7 cellular contexts compared by ENCODE assay signal in genomic region chr12:49108958-49109404, GRCh38. TPM values are rescaled to one million over a fixed set of nuclear protein-coding genes. Genes with fewer than 3 reads are reported as not detected.
DNase-seq lines count a peak whose midpoint lies in the region; ATAC-seq and TF ChIP-seq lines count a peak whose summit lies in the region.

No MANE protein-coding gene starts in this region.

- H3K4me1 ChIP-seq in HUES64 (ENCODE audit: insufficient read depth, low read length) (0 out of 2 replicates have a peak, but pooled peaks cover 7% of the 10 kb centered on the region), right atrium auricular region (peaks cover 0 to 63% of the 10 kb centered on the region in 2 donors), gastrocnemius medialis (peaks cover 50 to 53% of the 10 kb centered on the region in 2 donors)

- H3K4me3 ChIP-seq in HUES64 (ENCODE audit: low read length): peak overlapping the region; percentile 92; the same call in 1 of the 2 replicates
- H3K4me3 ChIP-seq in right atrium auricular region: peak overlapping the region; percentile 88 to 96
- peak overlapping the region; percentile 81 to 99 (median 99) for H3K4me3 ChIP-seq in gastrocnemius medialis

- peaks cover 46% of the 10 kb centered on the region for H3K4me1 Mint-ChIP-seq in activated B cell treated with CpG ODN at 0.5 μM for 24 hours

- peak in 1 of 2 donors; percentile 30 for TF ChIP-seq POLR2A in gastrocnemius medialis (IDR thresholded peaks at IDR 0.05)

- WGBS in HUES64: 88% methylated on average over 4 of the region's 4 CpGs

- intact Hi-C loops in activated B cell treated with CpG ODN at 0.5 μM for 24 hours (cut with micrococcal nuclease): no loop called here
- intact Hi-C loops in gastrocnemius medialis (cut with DNase I; ENCODE audit: low total_unique reads): no loop called here

- DNase-seq in activated B cell treated with CpG ODN at 0.5 μM for 24 hours (no peak), right atrium auricular region (ENCODE audit: low spot score) (peak; percentile 77), gastrocnemius medialis (peak; percentile 40 to 70), superior temporal gyrus (ENCODE audit: extremely low spot score) (no peak), NCI-H69 (lab: John Stamatoyannopoulos, UW) (no peak)

- H3K4me3 Mint-ChIP-seq in activated B cell treated with CpG ODN at 0.5 μM for 24 hours: peak overlapping the region; percentile 98

- CTCF ChIA-PET in activated B cell treated with CpG ODN at 0.5 μM for 24 hours (lab: Charles Lee): interaction anchor here (0.8 to 6.9 kb wide), 8 partner anchors 9 to 405 kb away, joined by 3 to 32 read pairs (median 8); partner anchors contain the start of genes DHH and TUBA1B

- H3K36me3 ChIP-seq in HUES64 (ENCODE audit: insufficient read depth, low read length) (peaks cover 20% of the 10 kb centered on the region), right atrium auricular region (peaks cover 13% of the 10 kb centered on the region), gastrocnemius medialis (peaks cover 0 to 17% of the 10 kb centered on the region in 2 donors)

- no peaks in the 10 kb centered on the region for H3K27me3 Mint-ChIP-seq in activated B cell treated with CpG ODN at 0.5 μM for 24 hours

- ATAC-seq in activated B cell treated with CpG ODN at 0.5 μM for 24 hours (ENCODE audit: low read depth) (no peak), gastrocnemius medialis (peak; percentile 35 to 56), GM18498 (IDR thresholded peaks at IDR 0.05; ENCODE audit: unreplicated experiment) (no peak)

- peaks cover 36% of the 10 kb centered on the region for H3K36me3 Mint-ChIP-seq in activated B cell treated with CpG ODN at 0.5 μM for 24 hours (ENCODE audit: low read depth)

- no peaks in the 10 kb centered on the region for H3K27me3 ChIP-seq in HUES64 (ENCODE audit: insufficient read depth, low read length)
- H3K27me3 ChIP-seq in right atrium auricular region: no peaks in the 10 kb centered on the region
- no peaks in the 10 kb centered on the region for H3K27me3 ChIP-seq in gastrocnemius medialis

- no peaks in the 10 kb centered on the region for H3K9me3 ChIP-seq in HUES64 (ENCODE audit: insufficient read depth, low read depth, low read length)
- H3K9me3 ChIP-seq in right atrium auricular region: no peaks in the 10 kb centered on the region
- no peaks in the 10 kb centered on the region for H3K9me3 ChIP-seq in gastrocnemius medialis

- no peaks in the 10 kb centered on the region for H3K9me3 Mint-ChIP-seq in activated B cell treated with CpG ODN at 0.5 μM for 24 hours

- POLR2A ChIA-PET in activated B cell treated with CpG ODN at 0.5 μM for 24 hours (lab: Charles Lee): interaction anchor here (0.7 to 5.0 kb wide), 7 partner anchors 10 to 79 kb away, joined by 4 to 107 read pairs (median 6); partner anchors contain the start of genes DHH, RHEBL1, TUBA1A and TUBA1B

- TF ChIP-seq CTCF in activated B cell treated with CpG ODN at 0.5 μM for 24 hours (IDR thresholded peaks at IDR 0.05): no peak
- TF ChIP-seq CTCF in right atrium auricular region (IDR thresholded peaks at IDR 0.05): no peak
- TF ChIP-seq CTCF in gastrocnemius medialis (IDR thresholded peaks at IDR 0.05 in 4 of 5, conservative IDR thresholded peaks at IDR 0.05 in 1 of 5): no peak

- in situ Hi-C loops in gastrocnemius medialis (cut with MboI; ENCODE audit: low sequenced_read_pairs in 4 of 4): no loop called here

- no peak overlapping the region for H3K27ac ChIP-seq in HUES64 (ENCODE audit: low read depth, low read length)
- H3K27ac ChIP-seq in right atrium auricular region: peak overlapping the region; percentile 99
- peak overlapping the region; percentile 92 to 100 (median 100) for H3K27ac ChIP-seq in gastrocnemius medialis

- H3K9ac ChIP-seq in HUES64 (ENCODE audit: low read depth, low read length): no peak overlapping the region

- peak overlapping the region; percentile 83 for H3K27ac Mint-ChIP-seq in activated B cell treated with CpG ODN at 0.5 μM for 24 hours

RNA-seq across cellular contexts. Expression of gene LMBR1L, which starts 1.7 kb away (rescaled TPM):
- polyA plus RNA-seq in HUES64 (2013, experiment 1 of 2): 28.1 TPM
- 38.3 TPM for polyA plus RNA-seq in HUES64 (2013, experiment 2 of 2)
- 64.2 and 79.9 TPM in 2 replicates for total RNA-seq in activated B cell treated with CpG ODN at 0.5 μM for 24 hours
- 10 to 100 TPM; 14.6 to 19.2 TPM for total RNA-seq in right atrium auricular region
- 10 to 100 TPM; 11.1 to 27.2 (median 15.9) TPM for total RNA-seq in gastrocnemius medialis

RNA-seq across cellular contexts. Expression of gene DHH, which starts 14.4 kb away (rescaled TPM):
- polyA plus RNA-seq in HUES64 (2013, experiment 1 of 2): not detected
- not detected for polyA plus RNA-seq in HUES64 (2013, experiment 2 of 2)
- total RNA-seq in activated B cell treated with CpG ODN at 0.5 μM for 24 hours (0.09 TPM in 1 of 2 replicates, not detected in the other), right atrium auricular region (under 1 TPM; 0.35 to 0.56 TPM), gastrocnemius medialis (under 1 TPM in 3 of 4 donors, not detected in 1; 0.09 to 0.36 (median 0.15) TPM)

RNA-seq across cellular contexts. Expression of gene TUBA1B, which starts 22.2 kb away (rescaled TPM):
- 2,373 TPM for polyA plus RNA-seq in HUES64 (2013, experiment 1 of 2)
- 2,516 TPM for polyA plus RNA-seq in HUES64 (2013, experiment 2 of 2)
- total RNA-seq in activated B cell treated with CpG ODN at 0.5 μM for 24 hours: 916 and 951 TPM in 2 replicates
- 100 to 1,000 TPM; 348 to 654 TPM for total RNA-seq in right atrium auricular region
- 1,000 to 10,000 TPM in 1 of 4 donors, 100 to 1,000 TPM in 3; 124 to 1,632 (median 402) TPM for total RNA-seq in gastrocnemius medialis

RNA-seq across cellular contexts. Expression of gene RHEBL1, which starts 39.2 kb away (rescaled TPM):
- polyA plus RNA-seq in HUES64 (2013, experiment 1 of 2): 4.0 TPM
- polyA plus RNA-seq in HUES64 (2013, experiment 2 of 2): 3.9 TPM
- 3.2 and 3.3 TPM in 2 replicates for total RNA-seq in activated B cell treated with CpG ODN at 0.5 μM for 24 hours
- under 1 TPM in 1 of 2 donors, not detected in 1; 0.35 TPM for total RNA-seq in right atrium auricular region
- under 1 TPM in 2 of 4 donors, not detected in 2; 0.46 to 0.71 TPM for total RNA-seq in gastrocnemius medialis

RNA-seq across cellular contexts. Expression of gene KMT2D, which starts 48.4 kb away (rescaled TPM):
- polyA plus RNA-seq in HUES64 (2013, experiment 1 of 2): 23.6 TPM
- 25.5 TPM for polyA plus RNA-seq in HUES64 (2013, experiment 2 of 2)
- total RNA-seq in activated B cell treated with CpG ODN at 0.5 μM for 24 hours: 127 and 136 TPM in 2 replicates
- total RNA-seq in right atrium auricular region: 10 to 100 TPM; 39.9 to 49.1 TPM
- 10 to 100 TPM; 36.0 to 99.0 (median 71.3) TPM for total RNA-seq in gastrocnemius medialis

Comparison
In these comparisons a context has a peak if more than half of its experiments do, and no peak if none do; other contexts are left out.
1. ATAC-seq: peak in gastrocnemius medialis (2 of 2); none in activated B cell treated with CpG ODN at 0.5 μM for 24 hours (single experiment) and GM18498 (single experiment).
2. DNase-seq: peak in right atrium auricular region (single experiment) and gastrocnemius medialis (2 of 2); none in activated B cell treated with CpG ODN at 0.5 μM for 24 hours (single experiment), superior temporal gyrus (single experiment) and NCI-H69 (single experiment).
3. Peak in every context shown above with its lines, with median percentiles within 50 percentile points of each other: H3K4me3 ChIP-seq.